1 cellular context compared by ENCODE assay signal in the genomic region with DNA sequence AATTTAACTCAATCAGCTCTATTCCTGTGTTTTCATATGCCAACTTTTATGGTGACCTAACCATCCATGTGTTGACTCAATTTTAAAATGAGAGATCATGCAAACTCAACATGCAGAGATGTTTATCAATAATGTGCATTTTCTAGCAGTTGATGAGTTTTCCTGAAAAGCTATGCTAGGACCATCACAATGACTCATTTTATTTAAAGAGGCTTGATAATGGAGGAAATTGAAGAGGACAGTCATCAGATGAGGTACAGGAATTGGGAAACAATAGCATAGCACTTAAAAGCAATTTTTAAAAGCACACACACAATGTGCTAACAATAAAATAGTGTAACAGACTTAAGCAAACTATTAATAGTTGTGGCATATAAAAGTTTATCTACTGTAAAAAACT.
TF ChIP-seq lines count a peak whose summit lies in the region.

No MANE protein-coding gene starts in this region.

TF ChIP-seq in SK-N-SH treated with all-trans-retinoic acid at 6 μM for 48 hours, 23 proteins besides CTCF, POLR2A, EP300 and RAD21 (continued from another document):
- TF ChIP-seq TSHZ2 (CRISPR knock-in tag; IDR thresholded peaks at IDR 0.05) (no peak), GLIS3 (CRISPR knock-in tag; IDR thresholded peaks at IDR 0.05) (no peak), ZNF565 (CRISPR knock-in tag; conservative IDR thresholded peaks at IDR 0.05; ENCODE audit: low read depth) (no peak), ISL1 (CRISPR knock-in tag; IDR thresholded peaks at IDR 0.05) (peak; percentile 76)
- TF ChIP-seq, protein P1, sequence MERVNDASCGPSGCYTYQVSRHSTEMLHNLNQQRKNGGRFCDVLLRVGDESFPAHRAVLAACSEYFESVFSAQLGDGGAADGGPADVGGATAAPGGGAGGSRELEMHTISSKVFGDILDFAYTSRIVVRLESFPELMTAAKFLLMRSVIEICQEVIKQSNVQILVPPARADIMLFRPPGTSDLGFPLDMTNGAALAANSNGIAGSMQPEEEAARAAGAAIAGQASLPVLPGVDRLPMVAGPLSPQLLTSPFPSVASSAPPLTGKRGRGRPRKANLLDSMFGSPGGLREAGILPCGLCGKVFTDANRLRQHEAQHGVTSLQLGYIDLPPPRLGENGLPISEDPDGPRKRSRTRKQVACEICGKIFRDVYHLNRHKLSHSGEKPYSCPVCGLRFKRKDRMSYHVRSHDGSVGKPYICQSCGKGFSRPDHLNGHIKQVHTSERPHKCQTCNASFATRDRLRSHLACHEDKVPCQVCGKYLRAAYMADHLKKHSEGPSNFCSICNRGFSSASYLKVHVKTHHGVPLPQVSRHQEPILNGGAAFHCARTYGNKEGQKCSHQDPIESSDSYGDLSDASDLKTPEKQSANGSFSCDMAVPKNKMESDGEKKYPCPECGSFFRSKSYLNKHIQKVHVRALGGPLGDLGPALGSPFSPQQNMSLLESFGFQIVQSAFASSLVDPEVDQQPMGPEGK (CRISPR knock-in tag; IDR thresholded peaks at IDR 0.05; ENCODE audit: borderline replicate concordance), result no peak
